In genomic region chr20:45340236-45340847, GRCh38 we compare ENCODE assay signal across 1 cellular context.
A peak's percentile ranks its signal among the peaks of the same experiment; 100 is the strongest.
TF ChIP-seq lines count a peak whose summit lies in the region.

No MANE protein-coding gene starts in this region.

TF ChIP-seq in HepG2, 621 proteins besides CTCF, POLR2A, EP300 and RAD21 (continued from another document and continues in another):
- TF ChIP-seq ARNTL (CRISPR knock-in tag; IDR thresholded peaks at IDR 0.05) = peak; percentile 56; the same call in 1 of the 2 replicates
- TF ChIP-seq PHB2 (IDR thresholded peaks at IDR 0.05; ENCODE audit: partially characterized antibody) = no peak
- TF ChIP-seq ZNF660 (CRISPR knock-in tag; IDR thresholded peaks at IDR 0.05; ENCODE audit: borderline replicate concordance, low read depth) = no peak
- TF ChIP-seq RXRB (CRISPR knock-in tag; IDR thresholded peaks at IDR 0.05; ENCODE audit: borderline replicate concordance) = peak; percentile 92
- peak; percentile 100 for TF ChIP-seq ZMYM3 (CRISPR knock-in tag; IDR thresholded peaks at IDR 0.05)
- no peak for TF ChIP-seq TFDP2 (CRISPR knock-in tag; IDR thresholded peaks at IDR 0.05)
- no peak for TF ChIP-seq NONO (IDR thresholded peaks at IDR 0.05)
- TF ChIP-seq NONO (CRISPR knock-in tag; conservative IDR thresholded peaks at IDR 0.05) = peak; percentile 46; the same call in 1 of the 2 replicates
- no peak for TF ChIP-seq FOXA1 (IDR thresholded peaks at IDR 0.05)
- TF ChIP-seq FOXA1 (CRISPR knock-in tag; IDR thresholded peaks at IDR 0.05) = peak; percentile 91
- TF ChIP-seq, protein P1, sequence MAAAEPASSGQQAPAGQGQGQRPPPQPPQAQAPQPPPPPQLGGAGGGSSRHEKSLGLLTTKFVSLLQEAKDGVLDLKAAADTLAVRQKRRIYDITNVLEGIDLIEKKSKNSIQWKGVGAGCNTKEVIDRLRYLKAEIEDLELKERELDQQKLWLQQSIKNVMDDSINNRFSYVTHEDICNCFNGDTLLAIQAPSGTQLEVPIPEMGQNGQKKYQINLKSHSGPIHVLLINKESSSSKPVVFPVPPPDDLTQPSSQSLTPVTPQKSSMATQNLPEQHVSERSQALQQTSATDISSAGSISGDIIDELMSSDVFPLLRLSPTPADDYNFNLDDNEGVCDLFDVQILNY (CRISPR knock-in tag; conservative IDR thresholded peaks at IDR 0.05) = no peak
- TF ChIP-seq CENPX (CRISPR knock-in tag; IDR thresholded peaks at IDR 0.05) = no peak
- TF ChIP-seq, protein P2, sequence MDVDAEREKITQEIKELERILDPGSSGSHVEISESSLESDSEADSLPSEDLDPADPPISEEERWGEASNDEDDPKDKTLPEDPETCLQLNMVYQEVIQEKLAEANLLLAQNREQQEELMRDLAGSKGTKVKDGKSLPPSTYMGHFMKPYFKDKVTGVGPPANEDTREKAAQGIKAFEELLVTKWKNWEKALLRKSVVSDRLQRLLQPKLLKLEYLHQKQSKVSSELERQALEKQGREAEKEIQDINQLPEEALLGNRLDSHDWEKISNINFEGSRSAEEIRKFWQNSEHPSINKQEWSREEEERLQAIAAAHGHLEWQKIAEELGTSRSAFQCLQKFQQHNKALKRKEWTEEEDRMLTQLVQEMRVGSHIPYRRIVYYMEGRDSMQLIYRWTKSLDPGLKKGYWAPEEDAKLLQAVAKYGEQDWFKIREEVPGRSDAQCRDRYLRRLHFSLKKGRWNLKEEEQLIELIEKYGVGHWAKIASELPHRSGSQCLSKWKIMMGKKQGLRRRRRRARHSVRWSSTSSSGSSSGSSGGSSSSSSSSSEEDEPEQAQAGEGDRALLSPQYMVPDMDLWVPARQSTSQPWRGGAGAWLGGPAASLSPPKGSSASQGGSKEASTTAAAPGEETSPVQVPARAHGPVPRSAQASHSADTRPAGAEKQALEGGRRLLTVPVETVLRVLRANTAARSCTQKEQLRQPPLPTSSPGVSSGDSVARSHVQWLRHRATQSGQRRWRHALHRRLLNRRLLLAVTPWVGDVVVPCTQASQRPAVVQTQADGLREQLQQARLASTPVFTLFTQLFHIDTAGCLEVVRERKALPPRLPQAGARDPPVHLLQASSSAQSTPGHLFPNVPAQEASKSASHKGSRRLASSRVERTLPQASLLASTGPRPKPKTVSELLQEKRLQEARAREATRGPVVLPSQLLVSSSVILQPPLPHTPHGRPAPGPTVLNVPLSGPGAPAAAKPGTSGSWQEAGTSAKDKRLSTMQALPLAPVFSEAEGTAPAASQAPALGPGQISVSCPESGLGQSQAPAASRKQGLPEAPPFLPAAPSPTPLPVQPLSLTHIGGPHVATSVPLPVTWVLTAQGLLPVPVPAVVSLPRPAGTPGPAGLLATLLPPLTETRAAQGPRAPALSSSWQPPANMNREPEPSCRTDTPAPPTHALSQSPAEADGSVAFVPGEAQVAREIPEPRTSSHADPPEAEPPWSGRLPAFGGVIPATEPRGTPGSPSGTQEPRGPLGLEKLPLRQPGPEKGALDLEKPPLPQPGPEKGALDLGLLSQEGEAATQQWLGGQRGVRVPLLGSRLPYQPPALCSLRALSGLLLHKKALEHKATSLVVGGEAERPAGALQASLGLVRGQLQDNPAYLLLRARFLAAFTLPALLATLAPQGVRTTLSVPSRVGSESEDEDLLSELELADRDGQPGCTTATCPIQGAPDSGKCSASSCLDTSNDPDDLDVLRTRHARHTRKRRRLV (CRISPR knock-in tag; IDR thresholded peaks at IDR 0.05) = no peak
- TF ChIP-seq HMGXB4 (CRISPR knock-in tag; IDR thresholded peaks at IDR 0.05; ENCODE audit: borderline replicate concordance in 1 of 2, low read depth in 1 of 2) = no peak
- no peak for TF ChIP-seq PAWR (CRISPR knock-in tag; IDR thresholded peaks at IDR 0.05; ENCODE audit: borderline replicate concordance)
- TF ChIP-seq RCOR2 (CRISPR knock-in tag; IDR thresholded peaks at IDR 0.05) = peak; percentile 99
- TF ChIP-seq ESRRA (CRISPR knock-in tag; IDR thresholded peaks at IDR 0.05; ENCODE audit: low read depth) = peak; percentile 36; the same call in 1 of the 2 replicates
- no peak for TF ChIP-seq DNMT1 (CRISPR knock-in tag; IDR thresholded peaks at IDR 0.05)
- TF ChIP-seq HMGA1 (CRISPR knock-in tag; conservative IDR thresholded peaks at IDR 0.05) = no peak
- TF ChIP-seq MEIS2 (CRISPR knock-in tag; IDR thresholded peaks at IDR 0.05) = peak; percentile 70; the same call in 1 of the 2 replicates
- no peak for TF ChIP-seq ZNF20 (CRISPR knock-in tag; IDR thresholded peaks at IDR 0.05)
- no peak for TF ChIP-seq CREBL2 (CRISPR knock-in tag; IDR thresholded peaks at IDR 0.05; ENCODE audit: borderline replicate concordance)
- TF ChIP-seq ZNF276 (CRISPR knock-in tag; IDR thresholded peaks at IDR 0.05; ENCODE audit: low read depth) = peak; percentile 50; the same call in 1 of the 2 replicates
- TF ChIP-seq, protein P3, sequence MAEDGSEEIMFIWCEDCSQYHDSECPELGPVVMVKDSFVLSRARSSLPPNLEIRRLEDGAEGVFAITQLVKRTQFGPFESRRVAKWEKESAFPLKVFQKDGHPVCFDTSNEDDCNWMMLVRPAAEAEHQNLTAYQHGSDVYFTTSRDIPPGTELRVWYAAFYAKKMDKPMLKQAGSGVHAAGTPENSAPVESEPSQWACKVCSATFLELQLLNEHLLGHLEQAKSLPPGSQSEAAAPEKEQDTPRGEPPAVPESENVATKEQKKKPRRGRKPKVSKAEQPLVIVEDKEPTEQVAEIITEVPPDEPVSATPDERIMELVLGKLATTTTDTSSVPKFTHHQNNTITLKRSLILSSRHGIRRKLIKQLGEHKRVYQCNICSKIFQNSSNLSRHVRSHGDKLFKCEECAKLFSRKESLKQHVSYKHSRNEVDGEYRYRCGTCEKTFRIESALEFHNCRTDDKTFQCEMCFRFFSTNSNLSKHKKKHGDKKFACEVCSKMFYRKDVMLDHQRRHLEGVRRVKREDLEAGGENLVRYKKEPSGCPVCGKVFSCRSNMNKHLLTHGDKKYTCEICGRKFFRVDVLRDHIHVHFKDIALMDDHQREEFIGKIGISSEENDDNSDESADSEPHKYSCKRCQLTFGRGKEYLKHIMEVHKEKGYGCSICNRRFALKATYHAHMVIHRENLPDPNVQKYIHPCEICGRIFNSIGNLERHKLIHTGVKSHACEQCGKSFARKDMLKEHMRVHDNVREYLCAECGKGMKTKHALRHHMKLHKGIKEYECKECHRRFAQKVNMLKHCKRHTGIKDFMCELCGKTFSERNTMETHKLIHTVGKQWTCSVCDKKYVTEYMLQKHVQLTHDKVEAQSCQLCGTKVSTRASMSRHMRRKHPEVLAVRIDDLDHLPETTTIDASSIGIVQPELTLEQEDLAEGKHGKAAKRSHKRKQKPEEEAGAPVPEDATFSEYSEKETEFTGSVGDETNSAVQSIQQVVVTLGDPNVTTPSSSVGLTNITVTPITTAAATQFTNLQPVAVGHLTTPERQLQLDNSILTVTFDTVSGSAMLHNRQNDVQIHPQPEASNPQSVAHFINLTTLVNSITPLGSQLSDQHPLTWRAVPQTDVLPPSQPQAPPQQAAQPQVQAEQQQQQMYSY (CRISPR knock-in tag; IDR thresholded peaks at IDR 0.05) = no peak; the same call in 1 of the 2 replicates
- no peak for TF ChIP-seq THAP11 (CRISPR knock-in tag; IDR thresholded peaks at IDR 0.05)
- TF ChIP-seq EED (CRISPR knock-in tag; IDR thresholded peaks at IDR 0.05) = no peak
- TF ChIP-seq KMT2B (CRISPR knock-in tag; IDR thresholded peaks at IDR 0.05) = no peak
- TF ChIP-seq SIX4 (CRISPR knock-in tag; IDR thresholded peaks at IDR 0.05) = peak; percentile 69; the same call in 1 of the 2 replicates
- no peak for TF ChIP-seq SP1 (IDR thresholded peaks at IDR 0.05)
- TF ChIP-seq SP1 (CRISPR knock-in tag; IDR thresholded peaks at IDR 0.05) = no peak
- no peak for TF ChIP-seq RAD51 (IDR thresholded peaks at IDR 0.05; ENCODE audit: borderline replicate concordance)
- peak; percentile 97 for TF ChIP-seq RXRA (CRISPR knock-in tag; IDR thresholded peaks at IDR 0.05)
- no peak for TF ChIP-seq ZNF777 (CRISPR knock-in tag; IDR thresholded peaks at IDR 0.05)
- no peak for TF ChIP-seq ZBTB38 (CRISPR knock-in tag; IDR thresholded peaks at IDR 0.05)
- TF ChIP-seq, protein P4, sequence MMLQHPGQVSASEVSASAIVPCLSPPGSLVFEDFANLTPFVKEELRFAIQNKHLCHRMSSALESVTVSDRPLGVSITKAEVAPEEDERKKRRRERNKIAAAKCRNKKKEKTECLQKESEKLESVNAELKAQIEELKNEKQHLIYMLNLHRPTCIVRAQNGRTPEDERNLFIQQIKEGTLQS (CRISPR knock-in tag; IDR thresholded peaks at IDR 0.05) = no peak
- TF ChIP-seq KMT2A (CRISPR knock-in tag; IDR thresholded peaks at IDR 0.05) = no peak
- TF ChIP-seq MATR3 (CRISPR knock-in tag; IDR thresholded peaks at IDR 0.05) = no peak
- no peak; the same call in 1 of the 2 replicates for TF ChIP-seq KDM3A (CRISPR knock-in tag; IDR thresholded peaks at IDR 0.05; ENCODE audit: low read depth)
- TF ChIP-seq ZNF710 (CRISPR knock-in tag; IDR thresholded peaks at IDR 0.05; ENCODE audit: borderline replicate concordance) = no peak
- no peak for TF ChIP-seq ZNF451 (CRISPR knock-in tag; IDR thresholded peaks at IDR 0.05)
- no peak for TF ChIP-seq RBM39 (IDR thresholded peaks at IDR 0.05; ENCODE audit: low read depth, low read length, poor library complexity, severe bottlenecking)
- peak; percentile 72 for TF ChIP-seq HIC2 (CRISPR knock-in tag; IDR thresholded peaks at IDR 0.05; ENCODE audit: low read depth)
- TF ChIP-seq ZNF101 (CRISPR knock-in tag; IDR thresholded peaks at IDR 0.05; ENCODE audit: borderline replicate concordance, low read depth) = no peak
- no peak for TF ChIP-seq SOX6 (IDR thresholded peaks at IDR 0.05)
- TF ChIP-seq SOX6 (CRISPR knock-in tag; IDR thresholded peaks at IDR 0.05) = peak; percentile 93
- no peak for TF ChIP-seq ZNF329 (CRISPR knock-in tag; IDR thresholded peaks at IDR 0.05; ENCODE audit: low read depth)
- TF ChIP-seq NBN (conservative IDR thresholded peaks at IDR 0.05) = no peak
- TF ChIP-seq ZNF337 (CRISPR knock-in tag; IDR thresholded peaks at IDR 0.05; ENCODE audit: borderline replicate concordance, low read depth) = no peak
- TF ChIP-seq FOSL1 (CRISPR knock-in tag; IDR thresholded peaks at IDR 0.05; ENCODE audit: borderline replicate concordance) = peak; percentile 12; the same call in 1 of the 2 replicates
